8 cellular contexts compared by ENCODE assay signal in genomic region chr12:76790564-76791552, GRCh38. TPM values are rescaled to one million over a fixed set of nuclear protein-coding genes. Genes with fewer than 3 reads are reported as not detected.
DNase-seq lines count a peak whose midpoint lies in the region; ATAC-seq and TF ChIP-seq lines count a peak whose summit lies in the region.

No MANE protein-coding gene starts in this region.

- in situ Hi-C loops in SK-MEL-5 (cut with HindIII; ENCODE audit: low pct_unique_long_range_greater_than_20kb, low sequenced_read_pairs): no loop called here

- H3K27ac ChIP-seq in foreskin keratinocyte: no peak overlapping the region
- H3K27ac ChIP-seq in smooth muscle cell (ENCODE audit: low read depth): no peak overlapping the region

- no peak overlapping the region for H3K4me3 ChIP-seq in smooth muscle cell

- H4K20me1 ChIP-seq in smooth muscle cell (ENCODE audit: low read depth): peaks cover 41% of the 10 kb centered on the region

- H3K9ac ChIP-seq in smooth muscle cell (ENCODE audit: low read depth): no peak overlapping the region

- no peak overlapping the region for H3K4me2 ChIP-seq in smooth muscle cell

- H3K36me3 ChIP-seq in smooth muscle cell (ENCODE audit: low read depth): no peaks in the 10 kb centered on the region

- TF ChIP-seq CTCF in foreskin keratinocyte (conservative IDR thresholded peaks at IDR 0.05) (peak; percentile 81), smooth muscle cell (IDR thresholded peaks at IDR 0.05; ENCODE audit: borderline replicate concordance, insufficient read depth, poor library complexity, severe bottlenecking) (peak; percentile 72)

- H3K4me1 ChIP-seq in foreskin keratinocyte (no peaks in the 10 kb centered on the region), smooth muscle cell (ENCODE audit: low read depth) (no peaks in the 10 kb centered on the region)

- H3K9me3 ChIP-seq in smooth muscle cell (replicated peaks; ENCODE audit: low read depth): no peaks in the 10 kb centered on the region

- ATAC-seq in foreskin keratinocyte: peak; percentile 19
- ATAC-seq in GM19328 (IDR thresholded peaks at IDR 0.05; ENCODE audit: unreplicated experiment): no peak

- H3K27me3 ChIP-seq in foreskin keratinocyte (no peaks in the 10 kb centered on the region), smooth muscle cell (ENCODE audit: low read depth) (no peaks in the 10 kb centered on the region)

- DNase-seq in DMS 273 (lab: John Stamatoyannopoulos, UW; ENCODE audit: unreplicated experiment) (peak; percentile 23), DMS 273 treated with DMSO at 0.1 percent for 48 hours (lab: John Stamatoyannopoulos, UW) (no peak), KG1 (lab: John Stamatoyannopoulos, UW) (peak; percentile 16), SK-MEL-5 (ENCODE audit: low read depth, low spot score) (peak; percentile 44), foreskin keratinocyte (no peak), smooth muscle cell (lab: John Stamatoyannopoulos, UW; ENCODE audit: unreplicated experiment) (no peak), T1000 (lab: John Stamatoyannopoulos, UW) (no peak)

- WGBS in smooth muscle cell (ENCODE audit: low lambda C conversion rate): 50% methylated on average over 4 of the region's 4 CpGs

- H3K79me2 ChIP-seq in smooth muscle cell (ENCODE audit: low read depth): peaks cover 93% of the 10 kb centered on the region

- H3F3A ChIP-seq in smooth muscle cell (ENCODE audit: low read depth): no peaks in the 10 kb centered on the region

- H2AFZ ChIP-seq in smooth muscle cell (ENCODE audit: low read depth): no peak overlapping the region

RNA-seq across cellular contexts. Expression of gene ZDHHC17, which starts 26.9 kb away (rescaled TPM):
- total RNA-seq in SK-MEL-5 (2014; rRNA removed; shearing (Covaris generic)): 28.7 and 33.5 TPM in 2 replicates
- polyA plus RNA-seq in SK-MEL-5 (2015; cell fraction: cytosol; rRNA removed): 10.0 and 12.4 TPM in 2 replicates
- polyA plus RNA-seq in SK-MEL-5 (2015; cell fraction: nucleus; rRNA removed): 197 and 202 TPM in 2 replicates
- total RNA-seq in foreskin keratinocyte (14.4 and 16.4 TPM in 2 replicates), smooth muscle cell (34.8 and 41.0 TPM in 2 replicates)
- polyA plus RNA-seq in foreskin keratinocyte (2.1 and 2.3 TPM in 2 replicates), smooth muscle cell (12.2 and 12.8 TPM in 2 replicates)

Comparison
In these comparisons a context has a peak if more than half of its experiments do, and no peak if none do; other contexts are left out.
1. DNase-seq: peak in DMS 273 (single experiment), KG1 (single experiment) and SK-MEL-5 (single experiment); none in DMS 273 treated with DMSO at 0.1 percent for 48 hours (single experiment), foreskin keratinocyte (0 of 2), smooth muscle cell (single experiment) and T1000 (single experiment).